In genomic region chr9:105243935-105244273, GRCh38 we compare ENCODE assay signal across 8 cellular contexts. TPM values are rescaled to one million over a fixed set of nuclear protein-coding genes. Genes with fewer than 3 reads are reported as not detected.
A peak's percentile ranks its signal among the peaks of the same experiment; 100 is the strongest.
DNase-seq lines count a peak whose midpoint lies in the region; ATAC-seq, FAIRE-seq and TF ChIP-seq lines count a peak whose summit lies in the region.

No MANE protein-coding gene starts in this region.

- peak overlapping the region; percentile 80 for H3K4me3 Mint-ChIP-seq in activated T-cell treated with anti-CD3 and anti-CD28 coated beads, Interleukin-2, amount 50 U/mL, for 4 hours
- H3K4me3 Mint-ChIP-seq in astrocyte (ENCODE audit: unreplicated experiment), result peak overlapping the region; percentile 80

- H3K9me3 ChIP-seq in astrocyte (ENCODE audit: insufficient read depth, low read depth, low read length) (no peaks in the 10 kb centered on the region), liver (ENCODE audit: control insufficient read depth in 4 of 4, low read length in 3 of 4) (no peaks in the 10 kb centered on the region), thymus (ENCODE audit: control insufficient read depth) (no peaks in the 10 kb centered on the region)

- no peak for TF ChIP-seq RAD21 in liver (IDR thresholded peaks at IDR 0.05)

- DNase-seq in activated T-cell treated with anti-CD3 and anti-CD28 coated beads, Interleukin-2, amount 50 U/mL, for 4 hours, result no peak
- DNase-seq in activated T-cell treated with anti-CD3 and anti-CD28 coated beads for 4 hours (no peak), astrocyte (ENCODE audit: low read depth) (no peak), NCI-H2081 treated with DMSO at 0.1 percent for 48 hours (lab: John Stamatoyannopoulos, UW) (no peak), frontal cortex (ENCODE audit: low spot score in 2 of 2) (no peak)
- DNase-seq in activated CD8-positive, alpha-beta memory T cell treated with anti-CD3 and anti-CD28 coated beads for 24 hours, result no peak

- H3K4me2 ChIP-seq in astrocyte (ENCODE audit: low read length), result peak overlapping the region; percentile 97

- peak overlapping the region; percentile 65 for H3K4me3 ChIP-seq in astrocyte (ENCODE audit: insufficient read depth, low read depth, low read length)
- H3K4me3 ChIP-seq in liver (ENCODE audit: low read depth in 1 of 3, low read length in 3 of 3), result peak overlapping the region; percentile 41 to 98 (median 56)
- H3K4me3 ChIP-seq in thymus (ENCODE audit: low read length), result peak overlapping the region; percentile 74

- peaks cover 10% of the 10 kb centered on the region for H3K27me3 Mint-ChIP-seq in activated T-cell treated with anti-CD3 and anti-CD28 coated beads, Interleukin-2, amount 50 U/mL, for 4 hours (ENCODE audit: low read depth)
- H3K27me3 Mint-ChIP-seq in astrocyte (ENCODE audit: low read depth, unreplicated experiment), result no peaks in the 10 kb centered on the region

- peak overlapping the region; percentile 57 for H3K27ac ChIP-seq in astrocyte (ENCODE audit: low read depth, low read length)
- peak overlapping the region; percentile 32 to 91 for H3K27ac ChIP-seq in liver (ENCODE audit: low read depth in 1 of 2, low read length in 2 of 2)
- peak overlapping the region; percentile 72 for H3K27ac ChIP-seq in thymus (ENCODE audit: low read depth)

- peaks cover 11% of the 10 kb centered on the region for H4K20me1 ChIP-seq in astrocyte (ENCODE audit: insufficient read depth, low read length)

- H3K36me3 ChIP-seq in astrocyte (ENCODE audit: insufficient read depth, low read length) (no peaks in the 10 kb centered on the region), liver (ENCODE audit: control insufficient read depth in 4 of 4, insufficient read depth in 3 of 4, low read depth in 1 of 4, low read length in 3 of 4) (no peaks in the 10 kb centered on the region), thymus (ENCODE audit: control insufficient read depth, insufficient read depth) (no peaks in the 10 kb centered on the region)

- H3K79me2 ChIP-seq in astrocyte (ENCODE audit: insufficient read depth, low read length), result peaks cover 2% of the 10 kb centered on the region

- H3K9ac ChIP-seq in astrocyte (ENCODE audit: low read length) (peak overlapping the region; percentile 72), liver (ENCODE audit: low read depth in 1 of 2, low read length in 2 of 2) (no peak overlapping the region)

- H3K4me1 ChIP-seq in astrocyte (ENCODE audit: insufficient read depth, low read length), result peaks cover 16% of the 10 kb centered on the region
- H3K4me1 ChIP-seq in liver (ENCODE audit: control insufficient read depth in 4 of 4, insufficient read depth in 4 of 4, low read length in 3 of 4), result peaks cover 4 to 16% (median 11%) of the 10 kb centered on the region in 4 donors
- peaks cover 7% of the 10 kb centered on the region for H3K4me1 ChIP-seq in thymus (ENCODE audit: control insufficient read depth, insufficient read depth, low read length)

- 23% methylated on average over 9 of the region's 9 CpGs for WGBS in liver
- WGBS in thymus, result 24% methylated on average over 9 of the region's 9 CpGs

- TF ChIP-seq CTCF in astrocyte (IDR thresholded peaks at IDR 0.05; ENCODE audit: insufficient read depth, low read depth, low read length), result no peak
- no peak for TF ChIP-seq CTCF in liver (IDR thresholded peaks at IDR 0.05; ENCODE audit: low read depth, low read length, missing input control)

- peak overlapping the region; percentile 86 for H2AFZ ChIP-seq in astrocyte (ENCODE audit: low read depth, low read length)

- FAIRE-seq in astrocyte (lab: Jason Lieb, UNC), result no peak
- no peak for FAIRE-seq in frontal cortex (lab: Jason Lieb, UNC)

- H3K27ac Mint-ChIP-seq in astrocyte (ENCODE audit: unreplicated experiment), result peak overlapping the region; percentile 81

- peaks cover 14% of the 10 kb centered on the region for H3K4me1 Mint-ChIP-seq in activated T-cell treated with anti-CD3 and anti-CD28 coated beads, Interleukin-2, amount 50 U/mL, for 4 hours (ENCODE audit: low read depth)
- H3K4me1 Mint-ChIP-seq in astrocyte (ENCODE audit: low read depth, unreplicated experiment), result peaks cover 44% of the 10 kb centered on the region

- H3K27me3 ChIP-seq in astrocyte (ENCODE audit: insufficient read depth, low read length), result peaks cover 8% of the 10 kb centered on the region
- H3K27me3 ChIP-seq in liver (ENCODE audit: control insufficient read depth in 4 of 4, insufficient read depth in 4 of 4, low read length in 3 of 4), result no peaks in the 10 kb centered on the region
- H3K27me3 ChIP-seq in thymus (ENCODE audit: control insufficient read depth, insufficient read depth), result peaks cover 7% of the 10 kb centered on the region

- H3K9me3 Mint-ChIP-seq in activated T-cell treated with anti-CD3 and anti-CD28 coated beads, Interleukin-2, amount 50 U/mL, for 4 hours, result no peaks in the 10 kb centered on the region
- H3K9me3 Mint-ChIP-seq in astrocyte (ENCODE audit: unreplicated experiment), result no peaks in the 10 kb centered on the region

- ATAC-seq in activated T-cell treated with anti-CD3 and anti-CD28 coated beads, Interleukin-2, amount 50 U/mL, for 4 hours, result no peak

- no peaks in the 10 kb centered on the region for H3K36me3 Mint-ChIP-seq in activated T-cell treated with anti-CD3 and anti-CD28 coated beads, Interleukin-2, amount 50 U/mL, for 4 hours (ENCODE audit: insufficient read depth)
- H3K36me3 Mint-ChIP-seq in astrocyte (ENCODE audit: low read depth, unreplicated experiment), result no peaks in the 10 kb centered on the region

TF ChIP-seq in liver, 16 proteins besides CTCF, POLR2A, EP300 and RAD21:
- TF ChIP-seq ATF3 (IDR thresholded peaks at IDR 0.05) (no peak), GABPA (IDR thresholded peaks at IDR 0.05 in 1 of 2, conservative IDR thresholded peaks at IDR 0.05 in 1 of 2) (no peak), MAX (IDR thresholded peaks at IDR 0.05) (no peak), NR2F2 (IDR thresholded peaks at IDR 0.05) (no peak), HNF4G (IDR thresholded peaks at IDR 0.05) (no peak), REST (IDR thresholded peaks at IDR 0.05) (no peak), YY1 (IDR thresholded peaks at IDR 0.05) (no peak), TAF1 (conservative IDR thresholded peaks at IDR 0.05) (no peak), RXRA (IDR thresholded peaks at IDR 0.05) (no peak)

RNA-seq across cellular contexts. Expression of gene SLC44A1, which starts 0.5 kb away (rescaled TPM):
- 1 to 10 TPM; 4.0 to 5.4 (median 4.1) TPM for total RNA-seq in activated T-cell treated with anti-CD3 and anti-CD28 coated beads, Interleukin-2, amount 50 U/mL, for 4 hours
- 43.8 and 46.9 TPM in 2 replicates for total RNA-seq in astrocyte
- 10 to 100 TPM; 46.4 to 73.1 TPM for total RNA-seq in liver
- 10 to 100 TPM; 18.1 to 59.9 TPM for polyA plus RNA-seq in liver
- polyA plus RNA-seq in thymus, result 11.6 TPM
- total RNA-seq in frontal cortex, result 38.7 TPM
